ENCODE assay signal across 28 cellular contexts in genomic region chr2:120595739-120596138, GRCh38.
A peak's percentile ranks its signal among the peaks of the same experiment; 100 is the strongest.
DNase-seq lines count a peak whose midpoint lies in the region; ATAC-seq, FAIRE-seq and TF ChIP-seq lines count a peak whose summit lies in the region.
"Had no signal": no experiment of that assay in that cellular context is flagged by ENCODE, and none has a peak within 500 bp of the region (broad histone marks: within the 10 kb centered on the region; RNA-seq: fewer than 3 reads in every experiment).

No MANE protein-coding gene starts in this region.

- peak overlapping the region; percentile 60 for H3K9ac ChIP-seq in BLaER1
- H3K9ac ChIP-seq: SK-N-SH had no signal

- no peaks in the 10 kb centered on the region for H3K36me3 ChIP-seq in BLaER1
- H3K36me3 ChIP-seq in lower lobe of right lung = no peaks in the 10 kb centered on the region
- H3K36me3 ChIP-seq: esophagus squamous epithelium had no signal

- H3K4me1 ChIP-seq in BLaER1 (peaks cover 33% of the 10 kb centered on the region), lower lobe of right lung (peaks cover 16% of the 10 kb centered on the region)

- H3K36me3 Mint-ChIP-seq in activated naive CD4-positive, alpha-beta T cell treated with anti-CD3 and anti-CD28 coated beads, Interleukin-2, amount 10 ng/mL, durations not matched to agents 7 days and 5 days = no peaks in the 10 kb centered on the region
- no peaks in the 10 kb centered on the region for H3K36me3 Mint-ChIP-seq in naive thymus-derived CD8-positive, alpha-beta T cell

- H3K4me1 Mint-ChIP-seq in activated naive CD4-positive, alpha-beta T cell treated with anti-CD3 and anti-CD28 coated beads, Interleukin-2, amount 10 ng/mL, durations not matched to agents 7 days and 5 days = no peaks in the 10 kb centered on the region
- H3K4me1 Mint-ChIP-seq in naive thymus-derived CD8-positive, alpha-beta T cell = no peaks in the 10 kb centered on the region
- H3K4me1 Mint-ChIP-seq: B cell had no signal

- no peaks in the 10 kb centered on the region for H3K27me3 ChIP-seq in BLaER1
- no peaks in the 10 kb centered on the region for H3K27me3 ChIP-seq in lower lobe of right lung (ENCODE audit: low read depth)

- peaks cover 26% of the 10 kb centered on the region for H3K27me3 Mint-ChIP-seq in activated naive CD4-positive, alpha-beta T cell treated with anti-CD3 and anti-CD28 coated beads, Interleukin-2, amount 10 ng/mL, durations not matched to agents 7 days and 5 days
- peaks cover 0 to 27% (median 15%) of the 10 kb centered on the region in 5 donors for H3K27me3 Mint-ChIP-seq in naive thymus-derived CD8-positive, alpha-beta T cell

- intact Hi-C loops in lower lobe of right lung (cut with DNase I) = no loop called here

- no peak for FAIRE-seq in GM12891 (lab: Jason Lieb, UNC)
- FAIRE-seq: astrocyte, endometrium, GM19239, H54, TTC549 had no signal

- no peak overlapping the region for H3K27ac Mint-ChIP-seq in activated naive CD4-positive, alpha-beta T cell treated with anti-CD3 and anti-CD28 coated beads, Interleukin-2, amount 10 ng/mL, durations not matched to agents 7 days and 5 days
- H3K27ac Mint-ChIP-seq in naive thymus-derived CD8-positive, alpha-beta T cell = no peak overlapping the region
- H3K27ac Mint-ChIP-seq: activated T-cell treated with anti-CD3 and anti-CD28 coated beads, Interleukin-2, amount 50 U/mL, for 24 hours; B cell had no signal

- no peak for TF ChIP-seq POLR2A in GM12891 (IDR thresholded peaks at IDR 0.05; ENCODE audit: low read depth, low read length)

- H3K9me3 ChIP-seq in BLaER1 = no peaks in the 10 kb centered on the region
- H3K9me3 ChIP-seq in lower lobe of right lung = no peaks in the 10 kb centered on the region
- H3K9me3 ChIP-seq: esophagus squamous epithelium, SK-N-SH had no signal

- CTCF ChIA-PET in activated naive CD4-positive, alpha-beta T cell treated with anti-CD3 and anti-CD28 coated beads, Interleukin-2, amount 10 ng/mL, durations not matched to agents 7 days and 5 days (lab: Charles Lee) = no interaction called here

- TF ChIP-seq CTCF in lower lobe of right lung (IDR thresholded peaks at IDR 0.05) = no peak

- POLR2A ChIA-PET in naive thymus-derived CD8-positive, alpha-beta T cell (lab: Charles Lee) = no interaction called here

- no peak for ATAC-seq in lower lobe of right lung
- ATAC-seq in naive thymus-derived CD8-positive, alpha-beta T cell = no peak
- no peak for ATAC-seq in GM18519 (IDR thresholded peaks at IDR 0.05; ENCODE audit: low FRiP score, unreplicated experiment)

- H3K27ac ChIP-seq in BLaER1 (peak overlapping the region; percentile 66), caudate nucleus (ENCODE audit: low read depth, low read length) (peak overlapping the region; percentile 81), lower lobe of right lung (peak overlapping the region; percentile 56), substantia nigra (ENCODE audit: low read depth, low read length, poor library complexity, severe bottlenecking) (peak overlapping the region; percentile 85)
- H3K27ac ChIP-seq: PC-9 had no signal

- H3K4me3 Mint-ChIP-seq in activated naive CD4-positive, alpha-beta T cell treated with anti-CD3 and anti-CD28 coated beads, Interleukin-2, amount 10 ng/mL, durations not matched to agents 7 days and 5 days = no peak overlapping the region
- peak overlapping the region in 1 of 10 donors; percentile 12 for H3K4me3 Mint-ChIP-seq in naive thymus-derived CD8-positive, alpha-beta T cell
- H3K4me3 Mint-ChIP-seq: activated T-cell treated with anti-CD3 and anti-CD28 coated beads, Interleukin-2, amount 50 U/mL, for 24 hours; B cell had no signal

- no peaks in the 10 kb centered on the region for H4K20me1 ChIP-seq in BLaER1

- DNase-seq in caudate nucleus (lab: John Stamatoyannopoulos, UW) (no peak), lower lobe of right lung (no peak), substantia nigra (lab: John Stamatoyannopoulos, UW) (no peak), GM12891 (ENCODE audit: insufficient read length, low spot score) (no peak)
- DNase-seq in activated naive CD4-positive, alpha-beta T cell treated with anti-CD3 and anti-CD28 coated beads, Interleukin-2, amount 10 ng/mL, durations not matched to agents 7 days and 5 days = no peak
- DNase-seq in naive thymus-derived CD8-positive, alpha-beta T cell = no peak
- DNase-seq: ACHN; activated gamma-delta T cell; activated T-cell treated with anti-CD3 and anti-CD28 coated beads, Interleukin-2, amount 50 U/mL, for 24 hours; central memory CD4-positive, alpha-beta T cell; DMS 273 treated with DMSO at 0.1 percent for 48 hours; esophagus squamous epithelium; foreskin melanocyte; Karpas-422; NCI-H1417; NCI-H2029 treated with DMSO at 0.1 percent for 48 hours; NCI-H226; PC-9; stimulated activated CD4-positive, alpha-beta T cell treated with anti-CD3 and anti-CD28 coated beads, Interleukin-4, amount 100 ng/mL, for 1 hour had no signal

- no peaks in the 10 kb centered on the region for H3K9me3 Mint-ChIP-seq in activated naive CD4-positive, alpha-beta T cell treated with anti-CD3 and anti-CD28 coated beads, Interleukin-2, amount 10 ng/mL, durations not matched to agents 7 days and 5 days
- H3K9me3 Mint-ChIP-seq in naive thymus-derived CD8-positive, alpha-beta T cell = no peaks in the 10 kb centered on the region
- H3K9me3 Mint-ChIP-seq: activated T-cell treated with anti-CD3 and anti-CD28 coated beads, Interleukin-2, amount 50 U/mL, for 24 hours had no signal

- peak overlapping the region; percentile 59 for H3K4me2 ChIP-seq in BLaER1
- H3K4me2 ChIP-seq: PC-9, SK-N-SH had no signal

- H3K4me3 ChIP-seq in BLaER1 = no peak overlapping the region
- H3K4me3 ChIP-seq in lower lobe of right lung = no peak overlapping the region
- H3K4me3 ChIP-seq: esophagus squamous epithelium, PC-9 had no signal

TF ChIP-seq in GM12891, 5 proteins besides CTCF, POLR2A, EP300 and RAD21:
- TF ChIP-seq POU2F2 (IDR thresholded peaks at IDR 0.05; ENCODE audit: low read depth, low read length) (no peak), TAF1 (IDR thresholded peaks at IDR 0.05; ENCODE audit: low read depth, low read length) (no peak), POLR2AphosphoS5 (IDR thresholded peaks at IDR 0.05; ENCODE audit: low read depth, low read length) (no peak), SPI1 (IDR thresholded peaks at IDR 0.05; ENCODE audit: low read depth, low read length) (no peak), PAX5 (IDR thresholded peaks at IDR 0.05; ENCODE audit: insufficient read depth, low read length, severe bottlenecking) (no peak)
